ENCODE assay signal across 26 cellular contexts in the genomic region with DNA sequence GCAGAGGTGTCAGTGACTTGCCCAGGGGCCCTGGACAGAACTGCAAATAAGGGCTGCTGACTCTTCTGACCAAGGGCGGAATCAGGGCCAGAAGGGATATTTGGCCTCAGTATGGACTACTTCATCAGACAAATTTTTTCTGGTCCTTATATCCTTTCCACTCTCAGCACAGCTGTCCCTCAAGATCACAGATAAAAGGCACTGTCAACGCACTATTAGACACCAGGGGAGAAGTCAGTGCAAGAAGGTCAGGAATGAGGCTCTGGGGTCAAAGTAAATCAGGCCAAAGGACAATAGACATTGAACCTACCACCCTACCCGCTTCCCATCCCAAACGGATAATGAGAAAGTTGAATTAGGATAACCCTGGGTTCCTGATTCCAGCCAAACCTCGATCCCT.
"Had no signal": no experiment of that assay in that cellular context is flagged by ENCODE, and none has a peak within 500 bp of the region (broad histone marks: within the 10 kb centered on the region; RNA-seq: fewer than 3 reads in every experiment).

No MANE protein-coding gene starts in this region.

- H3K36me3 ChIP-seq: heart left ventricle, left ventricle myocardium inferior, neutrophil, ovary, prostate gland, sigmoid colon, spleen, tibial nerve, vagina had no signal

- H3K4me1 ChIP-seq: heart left ventricle, left ventricle myocardium inferior, prostate gland, sigmoid colon, spleen, tibial nerve, vagina had no signal

- DNase-seq: heart left ventricle; hypothalamus; islet precursor cell; left ventricle myocardium inferior; mesenchymal stem cell; naive B cell; occipital lobe; ovary; retina; right cardiac atrium; sigmoid colon; small intestine; spleen; stimulated activated CD4-positive, alpha-beta T cell treated with anti-CD3 and anti-CD28 coated beads, Interleukin-4, amount 100 ng/mL, for 24 hours; stimulated activated naive CD4-positive, alpha-beta T cell; substantia nigra had no signal

- H3K4me3 Mint-ChIP-seq: mesothelial cell of epicardium; naive B cell; nephron; neural crest cell; stimulated activated effector memory CD8-positive, alpha-beta T cell treated with anti-CD3 and anti-CD28 coated beads, Interleukin-12 subunit alpha, Interleukin-12 subunit beta, amount 100 ng/mL, for 72 hours; stimulated activated naive CD8-positive, alpha-beta T cell treated with anti-CD3 and anti-CD28 coated beads, Interleukin-15, Interleukin-2, amounts not matched to agents 100 ng/mL and 50 ng/mL, for 24 hours; type B pancreatic cell had no signal

- H3K27me3 Mint-ChIP-seq: naive B cell; stimulated activated naive CD8-positive, alpha-beta T cell treated with anti-CD3 and anti-CD28 coated beads, Interleukin-15, Interleukin-2, amounts not matched to agents 100 ng/mL and 50 ng/mL, for 24 hours had no signal

- H3K4me3 ChIP-seq: heart left ventricle, left ventricle myocardium inferior, ovary, prostate gland, sigmoid colon, spleen, tibial nerve, vagina had no signal

- H3K4me1 Mint-ChIP-seq: mesothelial cell of epicardium, naive B cell, neural crest cell had no signal

- H3K27me3 ChIP-seq: neutrophil, ovary, sigmoid colon, spleen, tibial nerve, vagina had no signal

- H3K27ac ChIP-seq: heart left ventricle, left ventricle myocardium inferior, neutrophil, ovary, prostate gland, sigmoid colon, spleen, tibial nerve, vagina had no signal

- H3K9me3 ChIP-seq: heart left ventricle, left ventricle myocardium inferior, neutrophil, ovary, prostate gland, sigmoid colon, tibial nerve, vagina had no signal

- H3K27ac Mint-ChIP-seq: mesothelial cell of epicardium; naive B cell; nephron; stimulated activated effector memory CD8-positive, alpha-beta T cell treated with anti-CD3 and anti-CD28 coated beads, Interleukin-12 subunit alpha, Interleukin-12 subunit beta, amount 100 ng/mL, for 72 hours; stimulated activated naive CD8-positive, alpha-beta T cell treated with anti-CD3 and anti-CD28 coated beads, Interleukin-15, Interleukin-2, amounts not matched to agents 100 ng/mL and 50 ng/mL, for 24 hours; type B pancreatic cell had no signal

- FAIRE-seq: small intestine had no signal

- H3K9me3 Mint-ChIP-seq: mesothelial cell of epicardium, nephron, neural crest cell, type B pancreatic cell had no signal

- ATAC-seq: heart left ventricle, right cardiac atrium had no signal

- H3K36me3 Mint-ChIP-seq: mesothelial cell of epicardium; naive B cell; stimulated activated effector memory CD8-positive, alpha-beta T cell treated with anti-CD3 and anti-CD28 coated beads, Interleukin-12 subunit alpha, Interleukin-12 subunit beta, amount 100 ng/mL, for 72 hours; type B pancreatic cell had no signal
